ENCODE assay signal across 35 cellular contexts in the genomic region with DNA sequence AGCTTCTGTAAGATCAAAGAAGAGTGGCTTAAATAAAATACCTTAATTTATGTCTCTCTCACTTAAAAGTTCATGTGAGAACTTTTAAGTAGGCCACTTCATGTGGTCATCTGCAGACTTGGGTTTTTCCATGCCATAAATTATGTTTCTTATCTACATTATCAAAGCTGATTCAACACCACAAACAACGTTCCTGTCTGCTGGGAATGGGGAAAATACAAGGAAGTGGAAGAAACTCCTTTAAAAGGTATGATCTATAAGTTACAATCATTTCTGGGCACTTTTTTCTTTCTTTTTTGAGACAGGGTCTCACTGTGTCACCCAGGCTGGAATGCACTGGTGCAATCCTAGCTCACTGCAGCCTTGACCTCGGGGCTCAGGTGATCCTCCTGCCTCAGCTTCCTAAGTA. TPM values are rescaled to one million over a fixed set of nuclear protein-coding genes. Genes with fewer than 3 reads are reported as not detected.
A peak's percentile ranks its signal among the peaks of the same experiment; 100 is the strongest.
DNase-seq lines count a peak whose midpoint lies in the region; ATAC-seq, FAIRE-seq and TF ChIP-seq lines count a peak whose summit lies in the region.
"Had no signal": no experiment of that assay in that cellular context is flagged by ENCODE, and none has a peak within 500 bp of the region (broad histone marks: within the 10 kb centered on the region; RNA-seq: fewer than 3 reads in every experiment).

No MANE protein-coding gene starts in this region.

- no peaks in the 10 kb centered on the region for H3F3A ChIP-seq in SK-N-SH (replicated peaks; ENCODE audit: insufficient read depth)

- no peaks in the 10 kb centered on the region for H3K9me3 ChIP-seq in SK-N-SH
- no peaks in the 10 kb centered on the region for H3K9me3 ChIP-seq in RWPE2 (ENCODE audit: severe bottlenecking)
- H3K9me3 ChIP-seq in keratinocyte (ENCODE audit: control insufficient read depth, low read depth, low read length): no peaks in the 10 kb centered on the region
- H3K9me3 ChIP-seq: HAP-1, MG63, tibial nerve had no signal

- no peak for TF ChIP-seq CTCF in SK-N-SH (IDR thresholded peaks at IDR 0.05)
- no peak for TF ChIP-seq CTCF in RWPE2 (IDR thresholded peaks at IDR 0.05; ENCODE audit: poor library complexity, severe bottlenecking)
- no peak for TF ChIP-seq CTCF in keratinocyte (optimal IDR thresholded peaks at IDR 0.05 in 1 of 3, IDR thresholded peaks at IDR 0.05 in 1 of 3, conservative IDR thresholded peaks at IDR 0.05 in 1 of 3; ENCODE audit: extremely low read depth in 1 of 3, insufficient read depth in 2 of 3, low read length in 3 of 3)
- no peak for TF ChIP-seq CTCF in type B pancreatic cell (conservative IDR thresholded peaks at IDR 0.05)

- ATAC-seq in SK-N-SH treated with all-trans-retinoic acid at 6 μM for 48 hours (no peak), RWPE2 (ENCODE audit: low read depth) (peak; percentile 42), HG03175 (IDR thresholded peaks at IDR 0.05; ENCODE audit: unreplicated experiment) (no peak)
- ATAC-seq: activated CD8-positive, alpha-beta T cell treated with anti-CD3 and anti-CD28 coated beads, Interleukin-2, amount 10 ng/mL, durations not matched to agents 7 days and 5 days; activated T-helper 17 cell treated with anti-CD3 and anti-CD28 coated beads, Interleukin-2, amount 50 U/mL, for 72 hours had no signal

- H3K4me1 Mint-ChIP-seq in type B pancreatic cell (ENCODE audit: unreplicated experiment): peaks cover 10% of the 10 kb centered on the region
- H3K4me1 Mint-ChIP-seq: activated naive CD4-positive, alpha-beta T cell treated with anti-CD3 and anti-CD28 coated beads, Interleukin-2, amount 50 U/mL, for 24 hours; activated T-helper 17 cell treated with anti-CD3 and anti-CD28 coated beads, Interleukin-2, amount 50 U/mL, for 72 hours had no signal

- H4K20me1 ChIP-seq in SK-N-SH (ENCODE audit: insufficient read depth) (no peaks in the 10 kb centered on the region), keratinocyte (ENCODE audit: control insufficient read depth, extremely low read depth, insufficient read depth, low read length) (no peaks in the 10 kb centered on the region)

- no peaks in the 10 kb centered on the region for H3K9me1 ChIP-seq in keratinocyte (ENCODE audit: control insufficient read depth, extremely low read depth, insufficient read depth, low read length)

- no peak overlapping the region for H3K4me3 Mint-ChIP-seq in type B pancreatic cell
- H3K4me3 Mint-ChIP-seq: activated CD8-positive, alpha-beta T cell treated with anti-CD3 and anti-CD28 coated beads, Interleukin-2, amount 10 ng/mL, durations not matched to agents 7 days and 5 days; activated T-helper 17 cell treated with anti-CD3 and anti-CD28 coated beads, Interleukin-2, amount 50 U/mL, for 72 hours; nephron progenitor cell had no signal

- H3K36me3 ChIP-seq in SK-N-SH (replicated peaks in 1 of 2; ENCODE audit: control insufficient read depth in 1 of 2, insufficient read depth in 2 of 2, low read length in 1 of 2) (no peaks in the 10 kb centered on the region), RWPE2 (ENCODE audit: low read depth) (no peaks in the 10 kb centered on the region), keratinocyte (ENCODE audit: control insufficient read depth in 2 of 2, extremely low read depth in 1 of 2, insufficient read depth in 2 of 2, low read length in 2 of 2) (no peaks in the 10 kb centered on the region)
- H3K36me3 ChIP-seq: cardiac muscle cell, HAP-1, MG63, tibial nerve had no signal

- H3K9ac ChIP-seq in SK-N-SH (no peak overlapping the region), keratinocyte (ENCODE audit: control insufficient read depth, extremely low read depth, insufficient read depth, low read length) (no peak overlapping the region)

- no peaks in the 10 kb centered on the region for H3K27me3 Mint-ChIP-seq in type B pancreatic cell
- H3K27me3 Mint-ChIP-seq: activated naive CD4-positive, alpha-beta T cell treated with anti-CD3 and anti-CD28 coated beads, Interleukin-2, amount 50 U/mL, for 24 hours; activated T-helper 17 cell treated with anti-CD3 and anti-CD28 coated beads, Interleukin-2, amount 50 U/mL, for 72 hours had no signal

- dilution Hi-C loops in keratinocyte (cut with MboI; ENCODE audit: extremely low pct_ligation_motif_present, low sequenced_read_pairs): no loop called here

- H3K27me3 ChIP-seq in SK-N-SH (ENCODE audit: insufficient read depth) (no peaks in the 10 kb centered on the region), RWPE2 (ENCODE audit: insufficient read depth, poor library complexity, severe bottlenecking) (no peaks in the 10 kb centered on the region), keratinocyte (ENCODE audit: control insufficient read depth, extremely low read depth, insufficient read depth, low read length) (no peaks in the 10 kb centered on the region)
- H3K27me3 ChIP-seq: cardiac muscle cell, MG63, tibial nerve had no signal

- DNase-seq in SK-N-SH (no peak), RWPE2 (ENCODE audit: low spot score) (no peak), keratinocyte (ENCODE audit: low read depth, low spot score) (no peak), type B pancreatic cell (ENCODE audit: extremely low spot score, unreplicated experiment) (no peak), hippocampal formation (lab: John Stamatoyannopoulos, UW) (no peak), NCI-H146 (lab: John Stamatoyannopoulos, UW) (no peak)
- DNase-seq: activated CD4-positive, alpha-beta T cell treated with anti-CD3 and anti-CD28 coated beads for 4 hours; activated CD8-positive, alpha-beta T cell treated with anti-CD3 and anti-CD28 coated beads, Interleukin-2, amount 10 ng/mL, durations not matched to agents 7 days and 5 days; aorta; C1 segment of cervical spinal cord; COR-L47; effector memory CD4-positive, alpha-beta T cell; GF-D8; kidney; MG63; NCI-H1105 treated with DMSO at 0.1 percent for 48 hours; NCI-H2029 treated with DMSO at 0.1 percent for 48 hours; NCI-H524 treated with DMSO at 0.1 percent for 48 hours; nephron progenitor cell; OCI-M1; Right ventricle myocardium superior; stimulated activated CD4-positive, alpha-beta T cell treated with anti-CD3 and anti-CD28 coated beads, Interleukin-15, amount 100 ng/mL, for 24 hours; stimulated activated CD4-positive, alpha-beta T cell treated with anti-CD3 and anti-CD28 coated beads, Interleukin-4, amount 100 ng/mL, for 4 hours; T-helper 9 cell had no signal

- H3K4me2 ChIP-seq in SK-N-SH (no peak overlapping the region), keratinocyte (ENCODE audit: control insufficient read depth, extremely low read depth, insufficient read depth, low read depth, low read length) (peak overlapping the region; percentile 5)

- H3K27ac ChIP-seq in SK-N-SH (ENCODE audit: low read depth in 2 of 2, low read length in 1 of 2) (no peak overlapping the region), RWPE2 (ENCODE audit: poor library complexity, severe bottlenecking) (peak overlapping the region; percentile 30), keratinocyte (ENCODE audit: control insufficient read depth, insufficient read depth, low read length) (no peak overlapping the region)
- H3K27ac ChIP-seq: 22Rv1, cardiac muscle cell, epithelial cell of prostate, tibial nerve, VCaP had no signal

- peak in 1 of 2 experiments; percentile 57; a peak in 1 of 4 replicates for TF ChIP-seq EP300 in SK-N-SH (IDR thresholded peaks at IDR 0.05; ENCODE audit: borderline replicate concordance in 1 of 2, low read depth in 1 of 2, low read length in 1 of 2)

- 28% methylated on average over 2 of the region's 2 CpGs for WGBS in SK-N-SH (ENCODE audit: low lambda C conversion rate)

- H3K9me3 Mint-ChIP-seq in type B pancreatic cell: no peaks in the 10 kb centered on the region
- H3K9me3 Mint-ChIP-seq: activated naive CD4-positive, alpha-beta T cell treated with anti-CD3 and anti-CD28 coated beads, Interleukin-2, amount 50 U/mL, for 24 hours; activated T-helper 17 cell treated with anti-CD3 and anti-CD28 coated beads, Interleukin-2, amount 50 U/mL, for 72 hours; nephron progenitor cell had no signal

- H2AFZ ChIP-seq in SK-N-SH (ENCODE audit: low read depth) (no peak overlapping the region), keratinocyte (ENCODE audit: control insufficient read depth, low read length) (peak overlapping the region; percentile 37)

- CTCF ChIA-PET in SK-N-SH (lab: Yijun Ruan, JAX): no interaction called here

- TF ChIP-seq RAD21 in SK-N-SH (IDR thresholded peaks at IDR 0.05; ENCODE audit: low read length): no peak

- peak; percentile 36 for FAIRE-seq in keratinocyte (lab: Jason Lieb, UNC)
- FAIRE-seq: colon, kidney had no signal

- H3K79me2 ChIP-seq in SK-N-SH (ENCODE audit: insufficient read depth) (no peaks in the 10 kb centered on the region), keratinocyte (ENCODE audit: control insufficient read depth, insufficient read depth, low read length) (no peaks in the 10 kb centered on the region)

- H3K4me3 ChIP-seq in SK-N-SH (ENCODE audit: low read depth in 2 of 2, low read length in 1 of 2) (no peak overlapping the region), RWPE2 (ENCODE audit: severe bottlenecking) (no peak overlapping the region), keratinocyte (ENCODE audit: control insufficient read depth in 2 of 3, extremely low read depth in 1 of 3, insufficient read depth in 2 of 3, low read depth in 1 of 3, low read length in 3 of 3) (no peak overlapping the region)
- H3K4me3 ChIP-seq: cardiac muscle cell, HAP-1, MG63, tibial nerve had no signal

- peak overlapping the region; percentile 53 for H3K27ac Mint-ChIP-seq in type B pancreatic cell
- H3K27ac Mint-ChIP-seq: activated CD8-positive, alpha-beta T cell treated with anti-CD3 and anti-CD28 coated beads, Interleukin-2, amount 10 ng/mL, durations not matched to agents 7 days and 5 days; activated naive CD4-positive, alpha-beta T cell treated with anti-CD3 and anti-CD28 coated beads, Interleukin-2, amount 50 U/mL, for 24 hours; activated T-helper 17 cell treated with anti-CD3 and anti-CD28 coated beads, Interleukin-2, amount 50 U/mL, for 72 hours; nephron progenitor cell had no signal

- no peaks in the 10 kb centered on the region for H3K36me3 Mint-ChIP-seq in type B pancreatic cell
- H3K36me3 Mint-ChIP-seq: activated naive CD4-positive, alpha-beta T cell treated with anti-CD3 and anti-CD28 coated beads, Interleukin-2, amount 50 U/mL, for 24 hours had no signal

- H3K9me2 ChIP-seq in SK-N-SH: no peaks in the 10 kb centered on the region

- POLR2A ChIA-PET in SK-N-SH (lab: Yijun Ruan, JAX): no interaction called here

- H3K4me1 ChIP-seq in SK-N-SH (ENCODE audit: control insufficient read depth in 1 of 2, insufficient read depth in 2 of 2, low read depth in 1 of 2, low read length in 1 of 2) (no peaks in the 10 kb centered on the region), RWPE2 (ENCODE audit: insufficient read depth, poor library complexity, severe bottlenecking) (peaks cover 18% of the 10 kb centered on the region), keratinocyte (ENCODE audit: control insufficient read depth, extremely low read depth, insufficient read depth, low read length) (peaks cover 11% of the 10 kb centered on the region)
- H3K4me1 ChIP-seq: HAP-1, tibial nerve had no signal

RNA-seq across cellular contexts. Expression of gene OTUD1, which starts 16.9 kb away (rescaled TPM):
- polyA plus RNA-seq in SK-N-SH (2012; rRNA removed) (5.8 and 8.5 TPM in 2 replicates), keratinocyte (2.8 to 5.8 TPM (median 4.7 TPM) in 3 replicates)
- polyA plus RNA-seq in SK-N-SH (2012; cell fraction: cytosol; rRNA removed): 9.2 and 11.4 TPM in 2 replicates
- 7.1 and 8.6 TPM in 2 replicates for polyA plus RNA-seq in SK-N-SH (2012; cell fraction: nucleus; rRNA removed)
- polyA plus RNA-seq in keratinocyte (2011; ENCODE audit: low read depth): 12.0 TPM
- 2.8 and 3.7 TPM in 2 replicates for polyA plus RNA-seq in keratinocyte (2011; cell fraction: cytosol; rRNA removed)
- polyA plus RNA-seq in keratinocyte (2011; cell fraction: nucleus; rRNA removed): 4.9 and 6.9 TPM in 2 replicates
- polyA plus RNA-seq in keratinocyte (2012; ENCODE audit: low replicate concordance): 4.1 and 38.2 TPM in 2 replicates
- polyA minus RNA-seq in keratinocyte: 3.6 to 6.9 TPM (median 4.2 TPM) in 3 replicates
- 4.4 TPM for polyA minus RNA-seq in keratinocyte (2011; cell fraction: cytosol; rRNA and poly(A)+ RNA removed)
- 3.8 and 5.5 TPM in 2 replicates for polyA minus RNA-seq in keratinocyte (2011; cell fraction: nucleus; rRNA and poly(A)+ RNA removed)
- 16.1 and 20.9 TPM in 2 replicates for total RNA-seq in type B pancreatic cell (ENCODE audit: low replicate concordance)
